14 cellular contexts compared by ENCODE assay signal in the genomic region with DNA sequence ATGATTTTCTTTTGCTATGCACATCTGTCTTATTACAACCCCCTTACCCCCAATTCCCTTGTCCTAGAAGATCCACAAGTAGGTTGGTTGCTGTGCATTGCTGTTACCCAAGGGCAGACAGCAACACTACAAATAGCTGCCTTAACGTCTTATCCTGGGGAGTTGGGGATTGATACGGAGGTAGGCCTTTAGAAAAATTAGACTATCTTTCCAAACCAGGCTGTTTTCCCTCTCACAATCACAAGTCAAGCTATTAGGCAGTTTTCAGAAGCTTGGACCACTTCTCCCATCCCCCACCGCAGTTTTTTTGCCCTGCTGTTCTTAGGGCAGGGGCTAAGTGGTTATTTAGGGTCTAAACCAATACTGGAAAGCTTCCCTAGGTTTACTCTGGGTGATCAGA. TPM values are rescaled to one million over a fixed set of nuclear protein-coding genes. Genes with fewer than 3 reads are reported as not detected.
DNase-seq lines count a peak whose midpoint lies in the region; ATAC-seq and TF ChIP-seq lines count a peak whose summit lies in the region.
"Had no signal": no experiment of that assay in that cellular context is flagged by ENCODE, and none has a peak within 500 bp of the region (broad histone marks: within the 10 kb centered on the region; RNA-seq: fewer than 3 reads in every experiment).

No MANE protein-coding gene starts in this region.

- H3K36me3 ChIP-seq in left ventricle myocardium inferior (peaks cover 39% of the 10 kb centered on the region), psoas muscle (ENCODE audit: insufficient read depth in 1 of 2, low read depth in 1 of 2) (peaks cover 2 to 35% of the 10 kb centered on the region in 2 donors), vagina (peaks cover 0 to 24% of the 10 kb centered on the region in 2 donors)

- ATAC-seq in Right ventricle myocardium superior (ENCODE audit: poor library complexity) (no peak), psoas muscle (no peak)
- ATAC-seq: activated T-helper 17 cell treated with anti-CD3 and anti-CD28 coated beads, Interleukin-2, amount 50 U/mL, for 72 hours had no signal

- TF ChIP-seq POLR2A in vagina (IDR thresholded peaks at IDR 0.05) = no peak

- H3K4me3 ChIP-seq in left ventricle myocardium inferior (peak overlapping the region; percentile 12), psoas muscle (no peak overlapping the region), vagina (no peak overlapping the region)

- H3K4me1 ChIP-seq in left ventricle myocardium inferior = peaks cover 71% of the 10 kb centered on the region
- H3K4me1 ChIP-seq in psoas muscle = no peaks in the 10 kb centered on the region
- peaks cover 65% of the 10 kb centered on the region for H3K4me1 ChIP-seq in vagina

- 58 to 64% (median 61%) methylated on average over 3 of the region's 3 CpGs for WGBS in psoas muscle, 3 donors

- H3K9me3 ChIP-seq in left ventricle myocardium inferior (replicated peaks) (no peaks in the 10 kb centered on the region), psoas muscle (no peaks in the 10 kb centered on the region), vagina (no peaks in the 10 kb centered on the region)

- DNase-seq in cardiac septum (ENCODE audit: low spot score) = peak; percentile 50
- DNase-seq in Right ventricle myocardium superior = no peak
- no peak for DNase-seq in left ventricle myocardium inferior
- DNase-seq in psoas muscle = no peak
- DNase-seq in vagina (ENCODE audit: extremely low spot score in 2 of 2) = no peak
- no peak for DNase-seq in hypothalamus (lab: John Stamatoyannopoulos, UW)
- DNase-seq in NCI-H1092 (lab: John Stamatoyannopoulos, UW) = no peak
- DNase-seq in SK-N-DZ (ENCODE audit: low spot score) = no peak
- DNase-seq: activated CD4-positive, CD25-positive, alpha-beta regulatory T cell treated with anti-CD3 and anti-CD28 coated beads, Interleukin-2, amount 50 U/mL, for 72 hours; DMS79 treated with DMSO at 0.1 percent for 48 hours; NCI-H1436 treated with DMSO at 0.1 percent for 48 hours; NCI-H82; trophoblast cell had no signal

- intact Hi-C loops in cardiac septum (cut with DNase I) (no loop called here), Right ventricle myocardium superior (cut with DNase I) (no loop called here), left ventricle myocardium inferior (cut with micrococcal nuclease) (no loop called here), psoas muscle (cut with DNase I) (no loop called here), vagina (cut with DNase I) (no loop called here)

- H3K27me3 ChIP-seq in left ventricle myocardium inferior (ENCODE audit: low read depth) (no peaks in the 10 kb centered on the region), psoas muscle (ENCODE audit: insufficient read depth in 3 of 3, low read length in 2 of 3) (no peaks in the 10 kb centered on the region), vagina (no peaks in the 10 kb centered on the region)

- peak overlapping the region; percentile 93 for H3K27ac ChIP-seq in left ventricle myocardium inferior (replicated peaks)
- H3K27ac ChIP-seq in psoas muscle = peak overlapping the region; percentile 52
- H3K27ac ChIP-seq in vagina = peak overlapping the region; percentile 98

- TF ChIP-seq CTCF in left ventricle myocardium inferior (IDR thresholded peaks at IDR 0.05; ENCODE audit: borderline replicate concordance) (no peak), psoas muscle (IDR thresholded peaks at IDR 0.05) (no peak), vagina (IDR thresholded peaks at IDR 0.05) (no peak)

RNA-seq across cellular contexts. Expression of a gene that starts 2.8 kb away (rescaled TPM):
- 155 TPM for total RNA-seq in cardiac septum
- total RNA-seq in Right ventricle myocardium superior = 102 TPM
- 102 TPM for total RNA-seq in left ventricle myocardium inferior
- total RNA-seq in psoas muscle = 10 to 100 TPM; 27.7 to 45.8 (median 34.2) TPM
- 10 to 100 TPM; 12.6 to 19.2 (median 12.7) TPM for polyA plus RNA-seq in psoas muscle
- total RNA-seq in vagina = 119 TPM
- 15.0 and 25.3 TPM in 2 replicates for polyA plus RNA-seq in SK-N-DZ (2014; cell fraction: cytosol; rRNA removed)
- 24.2 and 28.0 TPM in 2 replicates for polyA plus RNA-seq in SK-N-DZ (2014; cell fraction: nucleus; rRNA removed)

RNA-seq across cellular contexts. Expression of a gene that starts 32.4 kb away (rescaled TPM):
- 118 TPM for total RNA-seq in cardiac septum
- 80.7 TPM for total RNA-seq in Right ventricle myocardium superior
- total RNA-seq in left ventricle myocardium inferior = 99.4 TPM
- 10 to 100 TPM; 54.2 to 65.7 (median 60.1) TPM for total RNA-seq in psoas muscle
- 10 to 100 TPM; 49.4 to 76.3 (median 73.9) TPM for polyA plus RNA-seq in psoas muscle
- total RNA-seq in vagina = 78.6 TPM
- 55.8 and 60.4 TPM in 2 replicates for polyA plus RNA-seq in SK-N-DZ (2014; cell fraction: cytosol; rRNA removed)
- polyA plus RNA-seq in SK-N-DZ (2014; cell fraction: nucleus; rRNA removed) = 11.8 and 17.9 TPM in 2 replicates

RNA-seq across cellular contexts. Expression of a gene that starts 38.8 kb away (rescaled TPM):
- total RNA-seq in cardiac septum (24.0 TPM), Right ventricle myocardium superior (23.2 TPM), left ventricle myocardium inferior (26.0 TPM), psoas muscle (10 to 100 TPM; 10.2 to 16.0 (median 13.4) TPM), vagina (30.0 TPM)
- polyA plus RNA-seq in psoas muscle = 10 to 100 TPM in 2 of 3 donors, 1 to 10 TPM in 1; 5.1 to 28.5 (median 11.7) TPM
- 30.4 and 53.9 TPM in 2 replicates for polyA plus RNA-seq in SK-N-DZ (2014; cell fraction: cytosol; rRNA removed)
- 30.9 and 32.9 TPM in 2 replicates for polyA plus RNA-seq in SK-N-DZ (2014; cell fraction: nucleus; rRNA removed)
